ENCODE assay signal across 8 cellular contexts in genomic region chr17:82648761-82649474, GRCh38. TPM values are rescaled to one million over a fixed set of nuclear protein-coding genes. Genes with fewer than 3 reads are reported as not detected.
DNase-seq lines count a peak whose midpoint lies in the region; FAIRE-seq and TF ChIP-seq lines count a peak whose summit lies in the region.

No MANE protein-coding gene starts in this region.

- H3K27ac ChIP-seq in SK-N-MC (peak overlapping the region; percentile 85), ectodermal cell (ENCODE audit: insufficient read depth, low read depth, low read length, poor library complexity, severe bottlenecking) (no peak overlapping the region)

- H3K9me3 ChIP-seq in BE2C: no peaks in the 10 kb centered on the region
- H3K9me3 ChIP-seq in SK-N-MC (ENCODE audit: low read depth, low read length): no peaks in the 10 kb centered on the region
- H3K9me3 ChIP-seq in ectodermal cell (ENCODE audit: control insufficient read depth, low read length): no peaks in the 10 kb centered on the region

- TF ChIP-seq CTCF in BE2C (IDR thresholded peaks at IDR 0.05; ENCODE audit: low read depth, low read length): no peak

- H3K27me3 ChIP-seq in BE2C (no peaks in the 10 kb centered on the region), ectodermal cell (ENCODE audit: control insufficient read depth, insufficient read depth, low read length, poor library complexity, severe bottlenecking) (no peaks in the 10 kb centered on the region)

- H3K36me3 ChIP-seq in BE2C (peaks cover 10% of the 10 kb centered on the region), SK-N-MC (ENCODE audit: insufficient read depth, low read length) (peaks cover 7% of the 10 kb centered on the region), ectodermal cell (ENCODE audit: control insufficient read depth, insufficient read depth, low read length) (peaks cover 4% of the 10 kb centered on the region)

- H3K4me3 ChIP-seq in BE2C (ENCODE audit: low read depth, low read length): peak overlapping the region; percentile 39
- H3K4me3 ChIP-seq in SK-N-MC: peak overlapping the region; percentile 64
- peak overlapping the region; percentile 29 for H3K4me3 ChIP-seq in ectodermal cell (ENCODE audit: insufficient read depth, low read depth, low read length)

- peak overlapping the region; percentile 47 for H3K9ac ChIP-seq in SK-N-MC (ENCODE audit: insufficient read length)

- FAIRE-seq in urothelium cell line (lab: Jason Lieb, UNC): no peak

- 11 to 13% methylated on average over 22 of the region's 36 CpGs for WGBS in ectodermal cell, 2 experiments

- H3K4me1 ChIP-seq in BE2C (peaks cover 4% of the 10 kb centered on the region; the same call in 1 of the 2 replicates), ectodermal cell (ENCODE audit: control insufficient read depth, insufficient read depth, low read length) (peaks cover 3% of the 10 kb centered on the region)

- DNase-seq in BE2C (peak; percentile 73), GM19238 (ENCODE audit: insufficient read length, low spot score) (peak; percentile 45), SK-N-MC (ENCODE audit: low read depth, low spot score) (no peak), mucosa of gallbladder (ENCODE audit: low spot score) (peak; percentile 48), urothelium cell line (ENCODE audit: low spot score) (peak; percentile 79), islet precursor cell (no peak), HK-2 (ENCODE audit: unreplicated experiment) (no peak)

RNA-seq across cellular contexts. Expression of gene WDR45B, which starts 0.7 kb away (rescaled TPM):
- polyA plus RNA-seq in BE2C (2012; ENCODE audit: insufficient read depth, insufficient read length, low read depth): 200 TPM
- 91.6 TPM for polyA plus RNA-seq in ectodermal cell (2013, experiment 1 of 4)
- polyA plus RNA-seq in ectodermal cell (2013, experiment 2 of 4): 92.5 TPM
- polyA plus RNA-seq in ectodermal cell (2013, experiment 3 of 4): 82.7 TPM
- 87.9 TPM for polyA plus RNA-seq in ectodermal cell (2013, experiment 4 of 4)
- 86.6 TPM for total RNA-seq in mucosa of gallbladder

RNA-seq across cellular contexts. Expression of gene RAB40B, which starts 49.6 kb away (rescaled TPM):
- 6.6 TPM for polyA plus RNA-seq in BE2C (2012; ENCODE audit: insufficient read depth, insufficient read length, low read depth)
- 9.3 TPM for polyA plus RNA-seq in ectodermal cell (2013, experiment 1 of 4)
- polyA plus RNA-seq in ectodermal cell (2013, experiment 2 of 4): 8.5 TPM
- polyA plus RNA-seq in ectodermal cell (2013, experiment 3 of 4): 4.9 TPM
- polyA plus RNA-seq in ectodermal cell (2013, experiment 4 of 4): 10.9 TPM
- total RNA-seq in mucosa of gallbladder: 27.6 TPM

Comparison
In these comparisons a context has a peak if more than half of its experiments do, and no peak if none do; other contexts are left out.
1. DNase-seq: peak in BE2C (single experiment), GM19238 (single experiment), mucosa of gallbladder (single experiment) and urothelium cell line (single experiment); none in SK-N-MC (single experiment), islet precursor cell (single experiment) and HK-2 (single experiment).
2. Peak in every context shown above with its lines, with median percentiles within 50 percentile points of each other: H3K4me3 ChIP-seq.